28 cellular contexts compared by ENCODE assay signal in genomic region chr19:39386557-39386956, GRCh38. TPM values are rescaled to one million over a fixed set of nuclear protein-coding genes. Genes with fewer than 3 reads are reported as not detected.
A peak's percentile ranks its signal among the peaks of the same experiment; 100 is the strongest.
DNase-seq lines count a peak whose midpoint lies in the region; ATAC-seq, FAIRE-seq and TF ChIP-seq lines count a peak whose summit lies in the region.
"Had no signal": no experiment of that assay in that cellular context is flagged by ENCODE, and none has a peak within 500 bp of the region (broad histone marks: within the 10 kb centered on the region; RNA-seq: fewer than 3 reads in every experiment).

No MANE protein-coding gene starts in this region.

- POLR2A ChIA-PET in CD8-positive, alpha-beta memory T cell (lab: Charles Lee) = no interaction called here

- BruUV-seq in Calu3 (replicated peaks; lab: Mats Ljungman, UMichigan) = no TSS peak

- DNase-seq in activated T-cell treated with anti-CD3 and anti-CD28 coated beads, Interleukin-2, amount 50 U/mL, for 24 hours = no peak
- DNase-seq in activated T-cell treated with anti-CD3 and anti-CD28 coated beads, Interleukin-2, amount 50 U/mL, for 72 hours = no peak
- DNase-seq in Calu3 (no peak), astrocyte (ENCODE audit: low read depth) (no peak), nephron progenitor cell (no peak), MG63 (no peak), ascending aorta (ENCODE audit: low spot score in 2 of 2) (no peak)
- DNase-seq in CD8-positive, alpha-beta memory T cell = no peak
- DNase-seq: activated naive CD4-positive, alpha-beta T cell treated with anti-CD3 and anti-CD28 coated beads, Interleukin-2, amount 10 ng/mL, durations not matched to agents 7 days and 5 days; activated T-cell treated with anti-CD3 and anti-CD28 coated beads, Interleukin-2, amount 50 U/mL, for 4 hours; aorta; caudate nucleus; dermis blood vessel endothelial cell; esophagus squamous epithelium; foreskin melanocyte; HCEC 1CT; KBM-7; left cardiac atrium; mesenchymal stem cell; NCI-H1417 treated with DMSO at 0.1 percent for 48 hours; NCI-H2081; NCI-H226; T-helper 1 cell; trophoblast cell had no signal

- peaks cover 11% of the 10 kb centered on the region for H3K4me1 ChIP-seq in astrocyte (ENCODE audit: insufficient read depth, low read length)
- peaks cover 12% of the 10 kb centered on the region for H3K4me1 ChIP-seq in CD8-positive, alpha-beta memory T cell (ENCODE audit: insufficient read depth, low read length)
- H3K4me1 ChIP-seq in ascending aorta = peaks cover 0 to 13% of the 10 kb centered on the region in 2 donors

- CTCF ChIA-PET in Calu3 (lab: Charles Lee) = no interaction called here
- CTCF ChIA-PET in CD8-positive, alpha-beta memory T cell (lab: Charles Lee) = no interaction called here

- peaks cover 26% of the 10 kb centered on the region for H3K4me1 Mint-ChIP-seq in activated T-cell treated with anti-CD3 and anti-CD28 coated beads, Interleukin-2, amount 50 U/mL, for 24 hours (ENCODE audit: low read depth)
- H3K4me1 Mint-ChIP-seq in activated T-cell treated with anti-CD3 and anti-CD28 coated beads, Interleukin-2, amount 50 U/mL, for 72 hours (ENCODE audit: low read depth) = peaks cover 23% of the 10 kb centered on the region
- H3K4me1 Mint-ChIP-seq in Calu3 (ENCODE audit: low read depth, unreplicated experiment) = peaks cover 15% of the 10 kb centered on the region
- peaks cover 17% of the 10 kb centered on the region for H3K4me1 Mint-ChIP-seq in astrocyte (ENCODE audit: low read depth, unreplicated experiment)
- H3K4me1 Mint-ChIP-seq in nephron progenitor cell = peaks cover 17% of the 10 kb centered on the region
- H3K4me1 Mint-ChIP-seq in CD8-positive, alpha-beta memory T cell = peaks cover 23 to 27% (median 26%) of the 10 kb centered on the region in 3 donors

- H3K79me2 ChIP-seq in astrocyte (ENCODE audit: insufficient read depth, low read length) = peaks cover 27% of the 10 kb centered on the region

- H3K9me3 Mint-ChIP-seq in activated T-cell treated with anti-CD3 and anti-CD28 coated beads, Interleukin-2, amount 50 U/mL, for 24 hours = no peaks in the 10 kb centered on the region
- no peaks in the 10 kb centered on the region for H3K9me3 Mint-ChIP-seq in activated T-cell treated with anti-CD3 and anti-CD28 coated beads, Interleukin-2, amount 50 U/mL, for 72 hours
- H3K9me3 Mint-ChIP-seq in Calu3 (ENCODE audit: low read depth, unreplicated experiment) = no peaks in the 10 kb centered on the region
- no peaks in the 10 kb centered on the region for H3K9me3 Mint-ChIP-seq in astrocyte (ENCODE audit: unreplicated experiment)
- H3K9me3 Mint-ChIP-seq in nephron progenitor cell = no peaks in the 10 kb centered on the region
- no peaks in the 10 kb centered on the region for H3K9me3 Mint-ChIP-seq in CD8-positive, alpha-beta memory T cell
- H3K9me3 Mint-ChIP-seq: activated naive CD4-positive, alpha-beta T cell treated with anti-CD3 and anti-CD28 coated beads, Interleukin-2, amount 10 ng/mL, durations not matched to agents 7 days and 5 days; activated T-cell treated with anti-CD3 and anti-CD28 coated beads, Interleukin-2, amount 50 U/mL, for 4 hours had no signal

- intact Hi-C loops in Calu3 (cut with micrococcal nuclease; ENCODE audit: unreplicated experiment) (no loop called here), ascending aorta (cut with DNase I) (no loop called here)

- no peak for ATAC-seq in activated T-cell treated with anti-CD3 and anti-CD28 coated beads, Interleukin-2, amount 50 U/mL, for 72 hours (replicated peaks in 1 of 2)
- ATAC-seq: activated T-cell treated with anti-CD3 and anti-CD28 coated beads, Interleukin-2, amount 50 U/mL, for 4 hours; left cardiac atrium had no signal

- no peak overlapping the region for H2AFZ ChIP-seq in astrocyte (ENCODE audit: low read depth, low read length)

- H3K27me3 ChIP-seq in astrocyte (ENCODE audit: insufficient read depth, low read length) (no peaks in the 10 kb centered on the region), MG63 (no peaks in the 10 kb centered on the region), ascending aorta (no peaks in the 10 kb centered on the region)
- no peaks in the 10 kb centered on the region for H3K27me3 ChIP-seq in CD8-positive, alpha-beta memory T cell (ENCODE audit: insufficient read depth, low read length, poor library complexity, severe bottlenecking)
- H3K27me3 ChIP-seq: esophagus squamous epithelium had no signal

- peak overlapping the region; percentile 82 for H3K27ac Mint-ChIP-seq in activated T-cell treated with anti-CD3 and anti-CD28 coated beads, Interleukin-2, amount 50 U/mL, for 24 hours
- no peak overlapping the region for H3K27ac Mint-ChIP-seq in activated T-cell treated with anti-CD3 and anti-CD28 coated beads, Interleukin-2, amount 50 U/mL, for 72 hours
- H3K27ac Mint-ChIP-seq in Calu3 (ENCODE audit: unreplicated experiment) = peak overlapping the region; percentile 2
- H3K27ac Mint-ChIP-seq in astrocyte (ENCODE audit: unreplicated experiment) = peak overlapping the region; percentile 53
- peak overlapping the region; percentile 43 for H3K27ac Mint-ChIP-seq in nephron progenitor cell
- peak overlapping the region in 4 of 8 donors; percentile 72 to 88 (median 82) for H3K27ac Mint-ChIP-seq in CD8-positive, alpha-beta memory T cell

- H3K9me3 ChIP-seq in astrocyte (ENCODE audit: insufficient read depth, low read depth, low read length) = no peaks in the 10 kb centered on the region
- no peaks in the 10 kb centered on the region for H3K9me3 ChIP-seq in MG63
- H3K9me3 ChIP-seq in CD8-positive, alpha-beta memory T cell (ENCODE audit: low read length) = no peaks in the 10 kb centered on the region
- H3K9me3 ChIP-seq in ascending aorta = no peaks in the 10 kb centered on the region
- H3K9me3 ChIP-seq: esophagus squamous epithelium had no signal

- no peak for TF ChIP-seq CTCF in Calu3 (IDR thresholded peaks at IDR 0.05; ENCODE audit: unreplicated experiment)
- no peak for TF ChIP-seq CTCF in astrocyte (IDR thresholded peaks at IDR 0.05; ENCODE audit: insufficient read depth, low read depth, low read length)
- no peak for TF ChIP-seq CTCF in nephron progenitor cell (IDR thresholded peaks at IDR 0.05)
- TF ChIP-seq CTCF in ascending aorta (IDR thresholded peaks at IDR 0.05) = no peak

- H3K9ac ChIP-seq in astrocyte (ENCODE audit: low read length) = no peak overlapping the region

- H3K27ac ChIP-seq in astrocyte (ENCODE audit: low read depth, low read length) = no peak overlapping the region
- no peak overlapping the region for H3K27ac ChIP-seq in CD8-positive, alpha-beta memory T cell (ENCODE audit: low read depth, low read length)
- no peak overlapping the region for H3K27ac ChIP-seq in ascending aorta
- H3K27ac ChIP-seq: esophagus squamous epithelium had no signal

- no peaks in the 10 kb centered on the region for H3K27me3 Mint-ChIP-seq in activated T-cell treated with anti-CD3 and anti-CD28 coated beads, Interleukin-2, amount 50 U/mL, for 24 hours
- no peaks in the 10 kb centered on the region for H3K27me3 Mint-ChIP-seq in activated T-cell treated with anti-CD3 and anti-CD28 coated beads, Interleukin-2, amount 50 U/mL, for 72 hours (ENCODE audit: low read depth)
- no peaks in the 10 kb centered on the region for H3K27me3 Mint-ChIP-seq in Calu3 (ENCODE audit: unreplicated experiment)
- no peaks in the 10 kb centered on the region for H3K27me3 Mint-ChIP-seq in astrocyte (ENCODE audit: low read depth, unreplicated experiment)
- H3K27me3 Mint-ChIP-seq in nephron progenitor cell (ENCODE audit: low read depth, poor library complexity) = no peaks in the 10 kb centered on the region
- peaks cover 0 to 2% of the 10 kb centered on the region in 2 donors for H3K27me3 Mint-ChIP-seq in CD8-positive, alpha-beta memory T cell
- H3K27me3 Mint-ChIP-seq: activated naive CD4-positive, alpha-beta T cell treated with anti-CD3 and anti-CD28 coated beads, Interleukin-2, amount 10 ng/mL, durations not matched to agents 7 days and 5 days had no signal

- no peak for FAIRE-seq in astrocyte (lab: Jason Lieb, UNC)
- FAIRE-seq: A204.1, endometrium, G401.6, RCC 7860 had no signal

- H3K36me3 ChIP-seq in astrocyte (ENCODE audit: insufficient read depth, low read length) = peaks cover 27% of the 10 kb centered on the region
- H3K36me3 ChIP-seq in MG63 = peaks cover 64% of the 10 kb centered on the region
- peaks cover 35% of the 10 kb centered on the region for H3K36me3 ChIP-seq in CD8-positive, alpha-beta memory T cell (ENCODE audit: insufficient read depth, low read length)
- H3K36me3 ChIP-seq in ascending aorta = peaks cover 65 to 80% of the 10 kb centered on the region in 2 donors

- H3K4me3 Mint-ChIP-seq in activated T-cell treated with anti-CD3 and anti-CD28 coated beads, Interleukin-2, amount 50 U/mL, for 24 hours = no peak overlapping the region
- no peak overlapping the region for H3K4me3 Mint-ChIP-seq in activated T-cell treated with anti-CD3 and anti-CD28 coated beads, Interleukin-2, amount 50 U/mL, for 72 hours
- H3K4me3 Mint-ChIP-seq in Calu3 (ENCODE audit: low read depth, unreplicated experiment) (no peak overlapping the region), astrocyte (ENCODE audit: unreplicated experiment) (no peak overlapping the region), nephron progenitor cell (no peak overlapping the region)
- peak overlapping the region in 1 of 7 donors; percentile 4 for H3K4me3 Mint-ChIP-seq in CD8-positive, alpha-beta memory T cell
- H3K4me3 Mint-ChIP-seq: activated naive CD4-positive, alpha-beta T cell treated with anti-CD3 and anti-CD28 coated beads, Interleukin-2, amount 10 ng/mL, durations not matched to agents 7 days and 5 days; activated T-cell treated with anti-CD3 and anti-CD28 coated beads, Interleukin-2, amount 50 U/mL, for 4 hours had no signal

- peaks cover 94% of the 10 kb centered on the region for H3K36me3 Mint-ChIP-seq in activated T-cell treated with anti-CD3 and anti-CD28 coated beads, Interleukin-2, amount 50 U/mL, for 24 hours (ENCODE audit: low read depth)
- H3K36me3 Mint-ChIP-seq in activated T-cell treated with anti-CD3 and anti-CD28 coated beads, Interleukin-2, amount 50 U/mL, for 72 hours (ENCODE audit: insufficient read depth in 2 of 2) = peaks cover 8 to 26% of the 10 kb centered on the region in 2 donors
- peaks cover 89% of the 10 kb centered on the region for H3K36me3 Mint-ChIP-seq in Calu3 (ENCODE audit: insufficient read depth, unreplicated experiment)
- peaks cover 15% of the 10 kb centered on the region for H3K36me3 Mint-ChIP-seq in astrocyte (ENCODE audit: low read depth, unreplicated experiment)
- peaks cover 58% of the 10 kb centered on the region for H3K36me3 Mint-ChIP-seq in nephron progenitor cell (ENCODE audit: low read depth)
- H3K36me3 Mint-ChIP-seq in CD8-positive, alpha-beta memory T cell = peaks cover 0 to 87% (median 16%) of the 10 kb centered on the region in 3 donors

- no peak overlapping the region for H3K4me2 ChIP-seq in astrocyte (ENCODE audit: low read length)

- H3K4me3 ChIP-seq in astrocyte (ENCODE audit: insufficient read depth, low read depth, low read length) (no peak overlapping the region), MG63 (no peak overlapping the region), ascending aorta (no peak overlapping the region)
- H3K4me3 ChIP-seq in CD8-positive, alpha-beta memory T cell (ENCODE audit: low read length) = no peak overlapping the region
- H3K4me3 ChIP-seq: esophagus squamous epithelium had no signal

- peaks cover 11% of the 10 kb centered on the region for H4K20me1 ChIP-seq in astrocyte (ENCODE audit: insufficient read depth, low read length)

RNA-seq across cellular contexts. Expression of gene PAF1, which starts 4.3 kb away (rescaled TPM):
- total RNA-seq in activated T-cell treated with anti-CD3 and anti-CD28 coated beads, Interleukin-2, amount 50 U/mL, for 72 hours = 10 to 100 TPM; 52.0 TPM
- total RNA-seq in Calu3 (2022) (64.3 and 72.7 TPM in 2 replicates), astrocyte (42.0 and 43.2 TPM in 2 replicates), ascending aorta (12.7 TPM)
- 62.0 and 62.4 TPM in 2 replicates for total RNA-seq in MG63 (2014; rRNA removed; shearing (Covaris generic); ENCODE audit: low replicate concordance)
- 10 to 100 TPM; 44.6 to 46.9 TPM for total RNA-seq in CD8-positive, alpha-beta memory T cell
- 50.2 TPM for polyA plus RNA-seq in CD8-positive, alpha-beta memory T cell

RNA-seq across cellular contexts. Expression of gene MED29, which starts 4.6 kb away (rescaled TPM):
- 10 to 100 TPM; 26.4 to 34.3 TPM for total RNA-seq in activated T-cell treated with anti-CD3 and anti-CD28 coated beads, Interleukin-2, amount 50 U/mL, for 72 hours
- total RNA-seq in Calu3 (2022) = 56.8 and 66.6 TPM in 2 replicates
- 27.0 and 29.9 TPM in 2 replicates for total RNA-seq in astrocyte
- 18.1 and 26.5 TPM in 2 replicates for total RNA-seq in MG63 (2014; rRNA removed; shearing (Covaris generic); ENCODE audit: low replicate concordance)
- total RNA-seq in CD8-positive, alpha-beta memory T cell = 10 to 100 TPM; 39.3 to 39.6 TPM
- 56.8 TPM for polyA plus RNA-seq in CD8-positive, alpha-beta memory T cell
- total RNA-seq in ascending aorta = 60.8 TPM

RNA-seq across cellular contexts. Expression of gene ZFP36, which starts 20.1 kb away (rescaled TPM):
- 100 to 1,000 TPM in 1 of 2 donors, 10 to 100 TPM in 1; 81.4 to 108 TPM for total RNA-seq in activated T-cell treated with anti-CD3 and anti-CD28 coated beads, Interleukin-2, amount 50 U/mL, for 72 hours
- total RNA-seq in Calu3 (2022) (70.8 and 107 TPM in 2 replicates), astrocyte (21.6 and 28.0 TPM in 2 replicates), ascending aorta (1,166 TPM)
- total RNA-seq in MG63 (2014; rRNA removed; shearing (Covaris generic); ENCODE audit: low replicate concordance) = 0.66 and 1.4 TPM in 2 replicates
- total RNA-seq in CD8-positive, alpha-beta memory T cell = 10 to 100 TPM; 32.8 to 36.4 TPM
- polyA plus RNA-seq in CD8-positive, alpha-beta memory T cell = 355 TPM

RNA-seq across cellular contexts. Expression of gene PLEKHG2, which starts 25.9 kb away (rescaled TPM):
- total RNA-seq in activated T-cell treated with anti-CD3 and anti-CD28 coated beads, Interleukin-2, amount 50 U/mL, for 72 hours = 10 to 100 TPM; 86.5 to 92.1 TPM
- total RNA-seq in Calu3 (2022) (64.1 and 65.3 TPM in 2 replicates), astrocyte (101 and 102 TPM in 2 replicates), ascending aorta (52.9 TPM)
- total RNA-seq in MG63 (2014; rRNA removed; shearing (Covaris generic); ENCODE audit: low replicate concordance) = 3.0 and 12.4 TPM in 2 replicates
- total RNA-seq in CD8-positive, alpha-beta memory T cell = 10 to 100 TPM; 35.2 to 36.4 TPM
- polyA plus RNA-seq in CD8-positive, alpha-beta memory T cell = 4.0 TPM

RNA-seq across cellular contexts. Expression of gene SAMD4B, which starts 44.3 kb away (rescaled TPM):
- total RNA-seq in activated T-cell treated with anti-CD3 and anti-CD28 coated beads, Interleukin-2, amount 50 U/mL, for 72 hours = 10 to 100 TPM; 59.6 to 63.6 TPM
- total RNA-seq in Calu3 (2022) = 214 and 237 TPM in 2 replicates
- total RNA-seq in astrocyte = 95.0 and 98.6 TPM in 2 replicates
- 27.5 and 37.0 TPM in 2 replicates for total RNA-seq in MG63 (2014; rRNA removed; shearing (Covaris generic); ENCODE audit: low replicate concordance)
- 10 to 100 TPM; 54.3 to 55.6 TPM for total RNA-seq in CD8-positive, alpha-beta memory T cell
- 18.7 TPM for polyA plus RNA-seq in CD8-positive, alpha-beta memory T cell
- 358 TPM for total RNA-seq in ascending aorta
